In genomic region chr19:46350029-46350757, GRCh38 we compare ENCODE assay signal across 8 cellular contexts. TPM values are rescaled to one million over a fixed set of nuclear protein-coding genes. Genes with fewer than 3 reads are reported as not detected.
DNase-seq lines count a peak whose midpoint lies in the region; ATAC-seq and TF ChIP-seq lines count a peak whose summit lies in the region.

No MANE protein-coding gene starts in this region.

- H3K27ac Mint-ChIP-seq in effector memory CD8-positive, alpha-beta T cell = peak overlapping the region; percentile 89 to 93

- TF ChIP-seq CTCF in GM12875 (IDR thresholded peaks at IDR 0.05; ENCODE audit: borderline replicate concordance, insufficient read depth, low read depth, low read length) (no peak), PC-3 (conservative IDR thresholded peaks at IDR 0.05; ENCODE audit: low read depth, low read length) (no peak), GM13977 (IDR thresholded peaks at IDR 0.05; ENCODE audit: extremely low read depth, insufficient read depth, missing control alignments) (no peak)

- H3K36me3 Mint-ChIP-seq in effector memory CD8-positive, alpha-beta T cell (ENCODE audit: insufficient read depth) = peaks cover 19% of the 10 kb centered on the region

- peak overlapping the region; percentile 79 to 81 for H3K4me3 Mint-ChIP-seq in effector memory CD8-positive, alpha-beta T cell

- no peak overlapping the region for H2AFZ ChIP-seq in PC-3 (ENCODE audit: low read length)

- in situ Hi-C loops in GM13977 (cut with MboI; ENCODE audit: low pct_unique_long_range_greater_than_20kb, low sequenced_read_pairs, unreplicated experiment) = no loop called here

- H3K27me3 Mint-ChIP-seq in effector memory CD8-positive, alpha-beta T cell = no peaks in the 10 kb centered on the region

- DNase-seq in PC-3 = no peak
- DNase-seq in effector memory CD8-positive, alpha-beta T cell = peak in 1 of 3 experiments; percentile 22
- DNase-seq in NCI-H2171 (lab: John Stamatoyannopoulos, UW) = no peak
- no peak for DNase-seq in NCI-H1048 (lab: John Stamatoyannopoulos, UW)
- DNase-seq in dermis blood vessel endothelial cell = no peak
- no peak for DNase-seq in GM13977 (ENCODE audit: low spot score)

- H3K4me1 Mint-ChIP-seq in effector memory CD8-positive, alpha-beta T cell (ENCODE audit: low read depth in 2 of 2) = peaks cover 56 to 60% of the 10 kb centered on the region in 2 donors

- H3K4me1 ChIP-seq in PC-3 (ENCODE audit: insufficient read depth, low read length) (peaks cover 12% of the 10 kb centered on the region; the same call in 1 of the 2 replicates), skeletal muscle satellite cell (ENCODE audit: control insufficient read depth, insufficient read depth, low read length) (peaks cover 47% of the 10 kb centered on the region)

- no peaks in the 10 kb centered on the region for H3F3A ChIP-seq in PC-3 (ENCODE audit: low read length, unreplicated experiment)

- POLR2A ChIA-PET in PC-3 (lab: Charles Lee; ENCODE audit: unreplicated experiment) = no interaction called here

- no TSS peak for BruUV-seq in PC-3 (replicated peaks; lab: Mats Ljungman, UMichigan)

- H3K4me2 ChIP-seq in PC-3 (ENCODE audit: low read length) (0 out of 2 replicates have a peak overlapping the region, but pooled peaks have one; percentile 22), skeletal muscle satellite cell (ENCODE audit: low read length) (peak overlapping the region; percentile 74)

- peak overlapping the region; percentile 25; the same call in 1 of the 2 replicates for H3K27ac ChIP-seq in PC-3 (ENCODE audit: low read length)

- H3K4me3 ChIP-seq in GM12875 (ENCODE audit: low read depth, low read length) (peak overlapping the region; percentile 38), PC-3 (ENCODE audit: low read length) (no peak overlapping the region), skeletal muscle satellite cell (ENCODE audit: low read length) (no peak overlapping the region)

- H3K9me2 ChIP-seq in PC-3 (replicated peaks; ENCODE audit: low read length) = no peaks in the 10 kb centered on the region

- peaks cover 13% of the 10 kb centered on the region for H3K36me3 ChIP-seq in PC-3 (ENCODE audit: low read depth, low read length)
- peaks cover 26% of the 10 kb centered on the region for H3K36me3 ChIP-seq in skeletal muscle satellite cell (ENCODE audit: insufficient read depth, low read length)

- H4K20me1 ChIP-seq in PC-3 (ENCODE audit: low read length) = no peaks in the 10 kb centered on the region

- no peak overlapping the region for H3K9ac ChIP-seq in PC-3 (ENCODE audit: low read length)
- H3K9ac ChIP-seq in skeletal muscle satellite cell (ENCODE audit: low read depth, low read length) = peak overlapping the region; percentile 65

- intact Hi-C loops in PC-3 (cut with micrococcal nuclease) = no loop called here

- CTCF ChIA-PET in PC-3 (lab: Charles Lee) = no interaction called here

- H3K9me3 ChIP-seq in PC-3 (ENCODE audit: low read length) (no peaks in the 10 kb centered on the region), skeletal muscle satellite cell (replicated peaks; ENCODE audit: low read length) (no peaks in the 10 kb centered on the region)

- ATAC-seq in PC-3 = no peak
- no peak for ATAC-seq in effector memory CD8-positive, alpha-beta T cell (replicated peaks)

- no peaks in the 10 kb centered on the region for H3K27me3 ChIP-seq in PC-3 (ENCODE audit: low read length)
- H3K27me3 ChIP-seq in skeletal muscle satellite cell (ENCODE audit: control insufficient read depth, insufficient read depth, low read length) = no peaks in the 10 kb centered on the region

- H3K79me2 ChIP-seq in PC-3 (ENCODE audit: low read length) = peaks cover 58% of the 10 kb centered on the region

- H3K9me3 Mint-ChIP-seq in effector memory CD8-positive, alpha-beta T cell = no peaks in the 10 kb centered on the region

RNA-seq across cellular contexts. Expression of gene PPP5C, which starts 3.3 kb away (rescaled TPM):
- total RNA-seq in PC-3 (2014; rRNA removed) = 79.9 and 93.4 TPM in 2 replicates
- 47.7 and 51.3 TPM in 2 replicates for total RNA-seq in skeletal muscle satellite cell (2012; rRNA removed)
- 88.8 and 113 TPM in 2 replicates for total RNA-seq in dermis blood vessel endothelial cell

RNA-seq across cellular contexts. Expression of gene HIF3A, which starts 53.4 kb away (rescaled TPM):
- total RNA-seq in PC-3 (2014; rRNA removed) = not detected in 2 replicates
- 11.4 and 12.4 TPM in 2 replicates for total RNA-seq in skeletal muscle satellite cell (2012; rRNA removed)
- 23.1 and 52.6 TPM in 2 replicates for total RNA-seq in dermis blood vessel endothelial cell

Comparison
In these comparisons a context has a peak if more than half of its experiments do, and no peak if none do; other contexts are left out.
1. RNA of gene HIF3A, which starts 53.4 kb away (total RNA-seq): 23.1 to 52.6 TPM in dermis blood vessel endothelial cell; not detected in PC-3; every median in the first group is over 10 times any median in the second.